Comparison of ENCODE assay signal across 11 cellular contexts in the genomic region with DNA sequence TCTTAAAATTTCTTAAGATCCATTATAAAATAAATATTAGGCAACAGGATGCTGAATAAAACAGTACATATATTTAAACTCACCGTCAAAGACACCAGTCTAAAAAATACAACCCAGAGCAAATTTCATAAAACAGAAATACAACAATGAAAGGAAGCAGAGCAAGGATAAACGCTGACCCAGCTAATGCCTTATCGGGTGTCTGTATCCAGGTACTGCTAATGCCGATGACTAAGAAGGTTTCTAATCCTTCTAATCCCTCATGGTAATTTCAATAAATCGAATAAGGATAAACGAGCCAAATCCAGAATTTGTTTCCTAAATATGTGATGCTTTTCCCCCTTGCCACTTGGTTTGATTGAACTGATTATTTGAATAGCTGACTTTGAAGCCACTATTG. TPM values are rescaled to one million over a fixed set of nuclear protein-coding genes. Genes with fewer than 3 reads are reported as not detected.
A peak's percentile ranks its signal among the peaks of the same experiment; 100 is the strongest.
DNase-seq lines count a peak whose midpoint lies in the region; ATAC-seq and TF ChIP-seq lines count a peak whose summit lies in the region.
"Had no signal": no experiment of that assay in that cellular context is flagged by ENCODE, and none has a peak within 500 bp of the region (broad histone marks: within the 10 kb centered on the region; RNA-seq: fewer than 3 reads in every experiment).

No MANE protein-coding gene starts in this region.

- H3K27me3 ChIP-seq in left ventricle myocardium inferior (ENCODE audit: low read depth) = no peaks in the 10 kb centered on the region
- no peaks in the 10 kb centered on the region for H3K27me3 ChIP-seq in ascending aorta
- H3K27me3 ChIP-seq in iPS-18a (ENCODE audit: control insufficient read depth, insufficient read depth, low read length) = no peaks in the 10 kb centered on the region

- no peaks in the 10 kb centered on the region for H3K36me3 ChIP-seq in left ventricle myocardium inferior
- H3K36me3 ChIP-seq in ascending aorta = no peaks in the 10 kb centered on the region
- H3K36me3 ChIP-seq in iPS-18a (ENCODE audit: control insufficient read depth, low read depth, low read length) = no peaks in the 10 kb centered on the region

- H3K9ac ChIP-seq in iPS-18a (ENCODE audit: low read length) = no peak overlapping the region

- H3K27ac ChIP-seq in left ventricle myocardium inferior (replicated peaks) (no peak overlapping the region), ascending aorta (no peak overlapping the region), iPS-18a (ENCODE audit: low read length) (no peak overlapping the region)

- H3K4me3 ChIP-seq in left ventricle myocardium inferior (peak overlapping the region; percentile 91), ascending aorta (peak overlapping the region; percentile 76 to 98), iPS-18a (ENCODE audit: low read length) (peak overlapping the region; percentile 85)

- H3K4me1 ChIP-seq in left ventricle myocardium inferior = peaks cover 66% of the 10 kb centered on the region
- H3K4me1 ChIP-seq in ascending aorta = peaks cover 4 to 21% of the 10 kb centered on the region in 2 donors
- H3K4me1 ChIP-seq in iPS-18a (ENCODE audit: control insufficient read depth, low read depth, low read length) = peaks cover 16% of the 10 kb centered on the region

- peaks cover 31% of the 10 kb centered on the region for H3K4me1 Mint-ChIP-seq in T-helper 17 cell

- intact Hi-C loops in left ventricle myocardium inferior (cut with micrococcal nuclease) (loop anchor here (10.0 kb wide), 1 partner anchor 157 kb away; no protein-coding TSS in a partner anchor), Right ventricle myocardium superior (cut with DNase I) (loop anchor here (5.0 kb wide), 1 partner anchor 155 kb away; no protein-coding TSS in a partner anchor), ascending aorta (cut with DNase I) (loop anchor here (5.0 kb wide), 1 partner anchor 35 kb away; no protein-coding TSS in a partner anchor)

- no peaks in the 10 kb centered on the region for H3K9me3 ChIP-seq in left ventricle myocardium inferior (replicated peaks)
- H3K9me3 ChIP-seq in ascending aorta = no peaks in the 10 kb centered on the region
- no peaks in the 10 kb centered on the region for H3K9me3 ChIP-seq in iPS-18a (ENCODE audit: control insufficient read depth, low read depth, low read length)
- no peaks in the 10 kb centered on the region for H3K9me3 ChIP-seq in T-helper 17 cell (ENCODE audit: control insufficient read depth, low read length, poor library complexity, severe bottlenecking)

- peaks cover 6% of the 10 kb centered on the region for H3K36me3 Mint-ChIP-seq in T-helper 17 cell (ENCODE audit: low read depth)

- TF ChIP-seq CTCF in left ventricle myocardium inferior (IDR thresholded peaks at IDR 0.05; ENCODE audit: borderline replicate concordance) (no peak), ascending aorta (IDR thresholded peaks at IDR 0.05) (no peak)

- no peaks in the 10 kb centered on the region for H3K27me3 Mint-ChIP-seq in T-helper 17 cell

- H3K27ac Mint-ChIP-seq in T-helper 17 cell = no peak overlapping the region
- H3K27ac Mint-ChIP-seq: activated naive CD4-positive, alpha-beta T cell treated with anti-CD3 and anti-CD28 coated beads for 36 hours; CD8-positive, alpha-beta T cell had no signal

- no peak for DNase-seq in left ventricle myocardium inferior
- no peak for DNase-seq in Right ventricle myocardium superior
- no peak for DNase-seq in ascending aorta (ENCODE audit: low spot score in 2 of 2)
- DNase-seq in CD1c-positive myeloid dendritic cell (ENCODE audit: extremely low spot score) = no peak
- DNase-seq in activated T-cell treated with anti-CD3 and anti-CD28 coated beads, Interleukin-2, amount 50 U/mL, for 48 hours = no peak
- no peak for DNase-seq in T-helper 17 cell
- DNase-seq in stimulated activated naive CD8-positive, alpha-beta T cell treated with anti-CD3 and anti-CD28 coated beads, Interleukin-15, Interleukin-2, amounts not matched to agents 100 U/mL and 50 U/mL, for 24 hours = no peak
- DNase-seq: NCI-H510A had no signal

- ATAC-seq in Right ventricle myocardium superior (ENCODE audit: poor library complexity) (no peak), T-helper 17 cell (no peak)
- ATAC-seq in stimulated activated naive CD8-positive, alpha-beta T cell treated with anti-CD3 and anti-CD28 coated beads, Interleukin-15, Interleukin-2, amounts not matched to agents 100 U/mL and 50 U/mL, for 24 hours = no peak
- ATAC-seq: CD8-positive, alpha-beta T cell had no signal

- H3K4me3 Mint-ChIP-seq in T-helper 17 cell = no peak overlapping the region
- H3K4me3 Mint-ChIP-seq: activated naive CD4-positive, alpha-beta T cell treated with anti-CD3 and anti-CD28 coated beads for 36 hours; CD8-positive, alpha-beta T cell had no signal

RNA-seq across cellular contexts. Expression of a gene that starts 1.7 kb away (rescaled TPM):
- 34.8 TPM for total RNA-seq in left ventricle myocardium inferior
- total RNA-seq in Right ventricle myocardium superior = 35.0 TPM
- total RNA-seq in ascending aorta = 10.9 TPM
- 10 to 100 TPM; 19.6 to 24.9 TPM for total RNA-seq in T-helper 17 cell
